ENCODE assay signal across 15 cellular contexts in genomic region chr21:28444131-28444530, GRCh38.
A peak's percentile ranks its signal among the peaks of the same experiment; 100 is the strongest.
DNase-seq lines count a peak whose midpoint lies in the region; ATAC-seq and TF ChIP-seq lines count a peak whose summit lies in the region.
"Had no signal": no experiment of that assay in that cellular context is flagged by ENCODE, and none has a peak within 500 bp of the region (broad histone marks: within the 10 kb centered on the region; RNA-seq: fewer than 3 reads in every experiment).

No MANE protein-coding gene starts in this region.

- no peaks in the 10 kb centered on the region for H3K27me3 ChIP-seq in SK-N-SH (ENCODE audit: insufficient read depth)
- H3K27me3 ChIP-seq in brain microvascular endothelial cell (replicated peaks), result no peaks in the 10 kb centered on the region
- no peaks in the 10 kb centered on the region for H3K27me3 ChIP-seq in sigmoid colon
- H3K27me3 ChIP-seq: SJSA1 had no signal

- H3K9me3 ChIP-seq in SK-N-SH, result no peaks in the 10 kb centered on the region
- no peaks in the 10 kb centered on the region for H3K9me3 ChIP-seq in sigmoid colon
- H3K9me3 ChIP-seq: SJSA1 had no signal

- H3K4me1 ChIP-seq in SK-N-SH (ENCODE audit: control insufficient read depth in 1 of 2, insufficient read depth in 2 of 2, low read depth in 1 of 2, low read length in 1 of 2) (peaks cover 3 to 6% of the 10 kb centered on the region in 2 experiments; a peak in 1 of 4 replicates), sigmoid colon (no peaks in the 10 kb centered on the region)
- H3K4me1 ChIP-seq: SJSA1 had no signal

- WGBS in SK-N-SH (ENCODE audit: low lambda C conversion rate), result 82% methylated on average over 2 of the region's 2 CpGs
- WGBS in sigmoid colon, 2 donors, result 65 to 70% methylated on average over 2 of the region's 2 CpGs

- peak overlapping the region in 1 of 2 experiments; percentile 63; a peak in 2 of 4 replicates for H3K27ac ChIP-seq in SK-N-SH (ENCODE audit: low read depth in 2 of 2, low read length in 1 of 2)
- H3K27ac ChIP-seq in brain microvascular endothelial cell, result peak overlapping the region; percentile 82
- H3K27ac ChIP-seq in sigmoid colon, result no peak overlapping the region
- H3K27ac ChIP-seq: SJSA1 had no signal

- no peaks in the 10 kb centered on the region for H4K20me1 ChIP-seq in SK-N-SH (ENCODE audit: insufficient read depth)

- TF ChIP-seq CTCF in SK-N-SH (IDR thresholded peaks at IDR 0.05), result no peak
- TF ChIP-seq CTCF in brain microvascular endothelial cell (IDR thresholded peaks at IDR 0.05; ENCODE audit: low read depth, low read length, missing control alignments), result no peak
- TF ChIP-seq CTCF in sigmoid colon (IDR thresholded peaks at IDR 0.05), result no peak
- no peak for TF ChIP-seq CTCF in GM20000 (IDR thresholded peaks at IDR 0.05; ENCODE audit: extremely low read depth, missing control alignments)

- no peak for TF ChIP-seq POLR2A in sigmoid colon (IDR thresholded peaks at IDR 0.05)

- no peak for DNase-seq in SK-N-SH
- DNase-seq in brain microvascular endothelial cell, result no peak
- DNase-seq in iris pigment epithelial cell (ENCODE audit: low read depth), result peak; percentile 79
- no peak for DNase-seq in 8988T
- DNase-seq in sigmoid colon, result no peak
- DNase-seq in GM20000 (ENCODE audit: low spot score), result no peak
- DNase-seq: COR-L47, DMS153, NCI-H1417 treated with DMSO at 0.1 percent for 48 hours, NCI-H2029, NCI-H2171 treated with DMSO at 0.1 percent for 48 hours, NCI-H510A had no signal

- ATAC-seq in SK-N-SH treated with all-trans-retinoic acid at 6 μM for 48 hours, result no peak
- ATAC-seq in GM21825 (IDR thresholded peaks at IDR 0.05; ENCODE audit: unreplicated experiment), result no peak

- H3K79me2 ChIP-seq in SK-N-SH (ENCODE audit: insufficient read depth), result no peaks in the 10 kb centered on the region

- H3K4me3 ChIP-seq in SK-N-SH (ENCODE audit: low read depth in 2 of 2, low read length in 1 of 2), result no peak overlapping the region
- no peak overlapping the region for H3K4me3 ChIP-seq in brain microvascular endothelial cell (ENCODE audit: low read depth, low read length)
- no peak overlapping the region for H3K4me3 ChIP-seq in sigmoid colon
- H3K4me3 ChIP-seq: SJSA1 had no signal

- no peaks in the 10 kb centered on the region for H3K9me2 ChIP-seq in SK-N-SH

- CTCF ChIA-PET in SK-N-SH (lab: Yijun Ruan, JAX), result interaction anchor here (0.5 to 1.3 kb wide), 2 partner anchors 30 to 1482 kb away, joined by 3 read pairs; no protein-coding TSS in a partner anchor

- intact Hi-C loops in sigmoid colon (cut with DNase I), result no loop called here

- no peak for TF ChIP-seq RAD21 in SK-N-SH (IDR thresholded peaks at IDR 0.05; ENCODE audit: low read length)

- POLR2A ChIA-PET in SK-N-SH (lab: Yijun Ruan, JAX), result no interaction called here

- no peak overlapping the region for H3K4me2 ChIP-seq in SK-N-SH

- H3K36me3 ChIP-seq in SK-N-SH (replicated peaks in 1 of 2; ENCODE audit: control insufficient read depth in 1 of 2, insufficient read depth in 2 of 2, low read length in 1 of 2) (no peaks in the 10 kb centered on the region), brain microvascular endothelial cell (replicated peaks) (no peaks in the 10 kb centered on the region), sigmoid colon (no peaks in the 10 kb centered on the region)
- H3K36me3 ChIP-seq: SJSA1 had no signal

- TF ChIP-seq EP300 in SK-N-SH (IDR thresholded peaks at IDR 0.05; ENCODE audit: borderline replicate concordance in 1 of 2, low read depth in 1 of 2, low read length in 1 of 2) (no peak), sigmoid colon (IDR thresholded peaks at IDR 0.05) (no peak)

- in situ Hi-C loops in brain microvascular endothelial cell (cut with HindIII; ENCODE audit: low pct_ligation_motif_present, low sequenced_read_pairs), result no loop called here

- H2AFZ ChIP-seq in SK-N-SH (ENCODE audit: low read depth), result 0 out of 2 replicates have a peak overlapping the region, but pooled peaks have one; percentile 59

- no peak overlapping the region for H3K9ac ChIP-seq in SK-N-SH

- H3F3A ChIP-seq in SK-N-SH (replicated peaks; ENCODE audit: insufficient read depth), result peaks cover 18% of the 10 kb centered on the region

TF ChIP-seq in SK-N-SH, 30 proteins besides CTCF, POLR2A, EP300 and RAD21 (continues in another document):
- TF ChIP-seq RCOR1 (IDR thresholded peaks at IDR 0.05; ENCODE audit: low read length) (no peak), FOXM1 (IDR thresholded peaks at IDR 0.05; ENCODE audit: low read depth) (no peak), GABPA (IDR thresholded peaks at IDR 0.05; ENCODE audit: low read depth) (no peak), JUND (IDR thresholded peaks at IDR 0.05) (no peak), SMC3 (IDR thresholded peaks at IDR 0.05; ENCODE audit: low read depth, low read length) (no peak), RFX5 (IDR thresholded peaks at IDR 0.05; ENCODE audit: low read length) (no peak), USF2 (IDR thresholded peaks at IDR 0.05; ENCODE audit: borderline replicate concordance, low read depth, low read length) (no peak), CHD2 (IDR thresholded peaks at IDR 0.05; ENCODE audit: low read length, partially characterized antibody) (no peak), ELF1 (IDR thresholded peaks at IDR 0.05) (no peak), EZH2phosphoT487 (IDR thresholded peaks at IDR 0.05; ENCODE audit: borderline replicate concordance, low read depth) (no peak), ZBTB33 (IDR thresholded peaks at IDR 0.05; ENCODE audit: borderline replicate concordance, low read depth) (no peak), YY1 (IDR thresholded peaks at IDR 0.05; ENCODE audit: low read depth) (no peak)

TF ChIP-seq in SK-N-SH treated with all-trans-retinoic acid at 6 μM for 48 hours, 23 proteins besides CTCF, POLR2A, EP300 and RAD21:
- TF ChIP-seq PPARA (CRISPR knock-in tag; IDR thresholded peaks at IDR 0.05; ENCODE audit: borderline replicate concordance) (no peak), RARB (CRISPR knock-in tag; IDR thresholded peaks at IDR 0.05) (no peak), ISL1 (CRISPR knock-in tag; IDR thresholded peaks at IDR 0.05) (no peak), ZFP30 (CRISPR knock-in tag; IDR thresholded peaks at IDR 0.05) (no peak), ESRRG (CRISPR knock-in tag; IDR thresholded peaks at IDR 0.05) (no peak), GLIS3 (CRISPR knock-in tag; IDR thresholded peaks at IDR 0.05) (no peak), PATZ1 (CRISPR knock-in tag; IDR thresholded peaks at IDR 0.05; ENCODE audit: borderline replicate concordance) (no peak), TSHZ2 (CRISPR knock-in tag; IDR thresholded peaks at IDR 0.05) (no peak), ZFP3 (CRISPR knock-in tag; IDR thresholded peaks at IDR 0.05) (no peak)
TF ChIP-seq in SK-N-SH treated with all-trans-retinoic acid at 6 μM for 48 hours: peak in this region for 0.
